Comparison of ENCODE assay signal across 7 cellular contexts in the genomic region with DNA sequence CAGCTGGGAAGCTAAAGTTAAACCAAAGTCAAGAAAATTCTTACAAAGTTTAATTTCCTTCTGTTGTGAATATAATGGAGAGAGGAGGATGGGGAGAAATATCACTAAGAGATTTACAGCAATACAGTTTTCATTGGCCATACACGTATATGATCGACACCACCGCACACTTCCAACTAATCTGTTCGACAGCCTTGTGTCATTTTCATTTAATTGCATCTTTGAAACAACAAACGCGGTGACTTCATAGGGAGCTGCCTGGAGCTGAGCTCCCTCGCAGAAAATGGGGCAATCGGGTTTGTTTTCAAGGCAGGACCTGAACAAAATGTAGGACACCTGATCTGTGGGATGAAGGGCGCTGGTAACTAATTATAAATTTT. TPM values are rescaled to one million over a fixed set of nuclear protein-coding genes. Genes with fewer than 3 reads are reported as not detected.
DNase-seq lines count a peak whose midpoint lies in the region; ATAC-seq, FAIRE-seq and TF ChIP-seq lines count a peak whose summit lies in the region.

No MANE protein-coding gene starts in this region.

- H3K4me3 Mint-ChIP-seq in GM23338, result peak overlapping the region; percentile 92
- H3K4me3 Mint-ChIP-seq in nephron, result peak overlapping the region; percentile 92 to 97 (median 92)

- H3K27me3 ChIP-seq in GM23338 (ENCODE audit: insufficient read depth) (no peaks in the 10 kb centered on the region), Peyer's patch (no peaks in the 10 kb centered on the region), endocrine pancreas (ENCODE audit: control insufficient read depth, insufficient read depth, low read length) (no peaks in the 10 kb centered on the region)

- no peaks in the 10 kb centered on the region for H3K36me3 Mint-ChIP-seq in GM23338 (ENCODE audit: low read depth)
- no peaks in the 10 kb centered on the region for H3K36me3 Mint-ChIP-seq in nephron (ENCODE audit: low read depth)

- no peaks in the 10 kb centered on the region for H3K9me2 ChIP-seq in GM23338 (ENCODE audit: insufficient read depth)

- no peak for TF ChIP-seq CTCF in GM23338 (conservative IDR thresholded peaks at IDR 0.05; ENCODE audit: low read depth in 2 of 2)
- no peak for TF ChIP-seq CTCF in Peyer's patch (IDR thresholded peaks at IDR 0.05)
- no peak for TF ChIP-seq CTCF in nephron (IDR thresholded peaks at IDR 0.05; ENCODE audit: unreplicated experiment in 3 of 3)

- ATAC-seq in GM23338 (no peak), HG02938 (IDR thresholded peaks at IDR 0.05; ENCODE audit: unreplicated experiment) (no peak)

- H3K4me1 ChIP-seq in GM23338 (ENCODE audit: insufficient read depth), result peaks cover 34% of the 10 kb centered on the region
- H3K4me1 ChIP-seq in Peyer's patch, result peaks cover 0 to 8% (median 0%) of the 10 kb centered on the region in 4 donors
- H3K4me1 ChIP-seq in endocrine pancreas (ENCODE audit: control insufficient read depth, insufficient read depth, low read length), result peaks cover 23% of the 10 kb centered on the region

- H3K27ac ChIP-seq in GM23338 (ENCODE audit: low read depth), result no peak overlapping the region
- H3K27ac ChIP-seq in Peyer's patch, result peak overlapping the region in 2 of 4 donors; percentile 75 to 83

- peak overlapping the region; percentile 92 for H2AFZ ChIP-seq in GM23338

- H3F3A ChIP-seq in GM23338 (replicated peaks; ENCODE audit: low read depth), result no peaks in the 10 kb centered on the region

- peak overlapping the region; percentile 95 for H3K4me3 ChIP-seq in GM23338
- H3K4me3 ChIP-seq in Peyer's patch, result peak overlapping the region; percentile 45 to 66 (median 56)
- H3K4me3 ChIP-seq in endocrine pancreas (ENCODE audit: control insufficient read depth, insufficient read depth, low read length), result peak overlapping the region; percentile 97

- no peak for FAIRE-seq in GM12891 (lab: Jason Lieb, UNC)

- H3K27ac Mint-ChIP-seq in GM23338, result peak overlapping the region; percentile 74; the same call in 1 of the 2 replicates
- H3K27ac Mint-ChIP-seq in nephron, result peak overlapping the region; percentile 84 to 97 (median 96)

- TF ChIP-seq POLR2A in Peyer's patch (IDR thresholded peaks at IDR 0.05) (no peak), GM12891 (IDR thresholded peaks at IDR 0.05; ENCODE audit: low read depth, low read length) (no peak)

- H3K27me3 Mint-ChIP-seq in GM23338 (ENCODE audit: insufficient read depth, low read depth, poor library complexity) (peaks cover 4% of the 10 kb centered on the region), nephron (ENCODE audit: low read depth) (no peaks in the 10 kb centered on the region)

- no peak overlapping the region for H3K9ac ChIP-seq in endocrine pancreas (ENCODE audit: control insufficient read depth, insufficient read depth, low read length)

- DNase-seq in GM23338 (ENCODE audit: low spot score) (no peak), Peyer's patch (no peak), DMS79 treated with DMSO at 0.1 percent for 48 hours (lab: John Stamatoyannopoulos, UW) (no peak), GM12891 (ENCODE audit: insufficient read length, low spot score) (no peak)

- H3K36me3 ChIP-seq in GM23338 (ENCODE audit: insufficient read depth) (no peaks in the 10 kb centered on the region), Peyer's patch (no peaks in the 10 kb centered on the region), endocrine pancreas (ENCODE audit: control insufficient read depth, insufficient read depth, low read length) (no peaks in the 10 kb centered on the region)

- H3K9me3 Mint-ChIP-seq in GM23338 (no peaks in the 10 kb centered on the region), nephron (no peaks in the 10 kb centered on the region)

- H3K9me3 ChIP-seq in Peyer's patch (no peaks in the 10 kb centered on the region), endocrine pancreas (ENCODE audit: control insufficient read depth, low read length) (no peaks in the 10 kb centered on the region)

- H3K4me2 ChIP-seq in GM23338, result peak overlapping the region; percentile 89

- H3K79me2 ChIP-seq in GM23338 (replicated peaks; ENCODE audit: insufficient read depth), result peaks cover 54% of the 10 kb centered on the region

- H4K20me1 ChIP-seq in GM23338 (replicated peaks; ENCODE audit: insufficient read depth), result no peaks in the 10 kb centered on the region; the same call in none of the 2 replicates

- H3K4me1 Mint-ChIP-seq in GM23338 (peaks cover 39% of the 10 kb centered on the region), nephron (peaks cover 30% of the 10 kb centered on the region)

TF ChIP-seq in GM23338, 12 proteins besides CTCF, POLR2A, EP300 and RAD21:
- TF ChIP-seq POLR2AphosphoS5 (IDR thresholded peaks at IDR 0.05; ENCODE audit: low read depth) (no peak), ZNF114 (CRISPR knock-in tag; IDR thresholded peaks at IDR 0.05) (no peak), CREB1 (CRISPR knock-in tag; IDR thresholded peaks at IDR 0.05; ENCODE audit: low read depth) (no peak), NANOG (IDR thresholded peaks at IDR 0.05; ENCODE audit: borderline replicate concordance) (no peak), JUNB (IDR thresholded peaks at IDR 0.05; ENCODE audit: unreplicated experiment) (no peak), EZH2 (IDR thresholded peaks at IDR 0.05; ENCODE audit: low read depth, unreplicated experiment) (no peak), STAT1 (IDR thresholded peaks at IDR 0.05; ENCODE audit: unreplicated experiment) (no peak)

TF ChIP-seq in GM12891, 5 proteins besides CTCF, POLR2A, EP300 and RAD21:
- no peak for TF ChIP-seq TAF1 (IDR thresholded peaks at IDR 0.05; ENCODE audit: low read depth, low read length)
- TF ChIP-seq POU2F2 (IDR thresholded peaks at IDR 0.05; ENCODE audit: low read depth, low read length), result no peak
- no peak for TF ChIP-seq POLR2AphosphoS5 (IDR thresholded peaks at IDR 0.05; ENCODE audit: low read depth, low read length)
- no peak for TF ChIP-seq PAX5 (IDR thresholded peaks at IDR 0.05; ENCODE audit: insufficient read depth, low read length, severe bottlenecking)
- TF ChIP-seq SPI1 (IDR thresholded peaks at IDR 0.05; ENCODE audit: low read depth, low read length), result no peak

RNA-seq across cellular contexts. Expression of a gene that starts 1.3 kb away (rescaled TPM):
- 45.1 and 49.9 TPM in 2 replicates for total RNA-seq in GM23338 (2014; rRNA removed; shearing (Covaris generic))
- polyA plus RNA-seq in GM23338 (2016; fragmentation: Nextera tagmentation; extraction: Ambion mirVana), result 11.5 and 12.6 TPM in 2 replicates
- total RNA-seq in Peyer's patch, result 10 to 100 TPM in 2 of 4 donors, 1 to 10 TPM in 2; 2.9 to 14.9 (median 8.3) TPM
- polyA plus RNA-seq in GM12891 (2012; ENCODE audit: low read depth, missing spikeins), result 2.5 TPM
